ENCODE assay signal across 9 cellular contexts in genomic region chr6:9307187-9307586, GRCh38.
"Had no signal": no experiment of that assay in that cellular context is flagged by ENCODE, and none has a peak within 500 bp of the region (broad histone marks: within the 10 kb centered on the region; RNA-seq: fewer than 3 reads in every experiment).

No MANE protein-coding gene starts in this region.

- H3K4me1 ChIP-seq: HAP-1 had no signal

- DNase-seq: GM23248, GOT3, H7, H9, HCEC 1CT, HFFc6 had no signal

- H3K36me3 ChIP-seq: HAP-1 had no signal

- ATAC-seq: GM23338, HCT116 had no signal

- H3K9me3 ChIP-seq: HAP-1 had no signal

- H3K27ac ChIP-seq: GM23248 had no signal

- H3K4me3 ChIP-seq: GM23248, GM23338, HAP-1 had no signal
